ENCODE assay signal across 10 cellular contexts in genomic region chr6:136753624-136754023, GRCh38. TPM values are rescaled to one million over a fixed set of nuclear protein-coding genes. Genes with fewer than 3 reads are reported as not detected.
A peak's percentile ranks its signal among the peaks of the same experiment; 100 is the strongest.
DNase-seq lines count a peak whose midpoint lies in the region; ATAC-seq lines count a peak whose summit lies in the region.
"Had no signal": no experiment of that assay in that cellular context is flagged by ENCODE, and none has a peak within 500 bp of the region (broad histone marks: within the 10 kb centered on the region; RNA-seq: fewer than 3 reads in every experiment).

No MANE protein-coding gene starts in this region.

- peaks cover 19% of the 10 kb centered on the region for H3K36me3 Mint-ChIP-seq in T-helper 1 cell treated with Interleukin-12 subunit alpha and Interleukin-12 subunit beta and Interleukin-4 antibody, amounts not matched to agents 30 μg/mL and 1 μg/mL, for 36 hours (ENCODE audit: low read depth)
- H3K36me3 Mint-ChIP-seq in effector memory CD8-positive, alpha-beta T cell (ENCODE audit: insufficient read depth) = peaks cover 11% of the 10 kb centered on the region

- H3K9me3 Mint-ChIP-seq in T-helper 1 cell treated with Interleukin-12 subunit alpha and Interleukin-12 subunit beta and Interleukin-4 antibody, amounts not matched to agents 30 μg/mL and 1 μg/mL, for 36 hours = no peaks in the 10 kb centered on the region
- no peaks in the 10 kb centered on the region for H3K9me3 Mint-ChIP-seq in effector memory CD8-positive, alpha-beta T cell

- peak overlapping the region; percentile 99 for H3K27ac Mint-ChIP-seq in T-helper 1 cell treated with Interleukin-12 subunit alpha and Interleukin-12 subunit beta and Interleukin-4 antibody, amounts not matched to agents 30 μg/mL and 1 μg/mL, for 36 hours
- peak overlapping the region; percentile 91 for H3K27ac Mint-ChIP-seq in effector memory CD8-positive, alpha-beta T cell

- H3K27me3 Mint-ChIP-seq in T-helper 1 cell treated with Interleukin-12 subunit alpha and Interleukin-12 subunit beta and Interleukin-4 antibody, amounts not matched to agents 30 μg/mL and 1 μg/mL, for 36 hours (ENCODE audit: low read depth) = no peaks in the 10 kb centered on the region
- no peaks in the 10 kb centered on the region for H3K27me3 Mint-ChIP-seq in effector memory CD8-positive, alpha-beta T cell

- H3K4me1 Mint-ChIP-seq in T-helper 1 cell treated with Interleukin-12 subunit alpha and Interleukin-12 subunit beta and Interleukin-4 antibody, amounts not matched to agents 30 μg/mL and 1 μg/mL, for 36 hours (ENCODE audit: low read depth) = peaks cover 77% of the 10 kb centered on the region
- peaks cover 68 to 69% of the 10 kb centered on the region in 2 donors for H3K4me1 Mint-ChIP-seq in effector memory CD8-positive, alpha-beta T cell (ENCODE audit: low read depth in 2 of 2)

- DNase-seq in activated T-cell treated with anti-CD3 and anti-CD28 coated beads for 48 hours (ENCODE audit: low read depth) = peak; percentile 29
- DNase-seq in effector memory CD8-positive, alpha-beta T cell = peak; percentile 54 to 61 (median 57)
- peak; percentile 20 for DNase-seq in stimulated activated CD8-positive, alpha-beta memory T cell treated with anti-CD3 and anti-CD28 coated beads, Interleukin-12 subunit alpha, Interleukin-12 subunit beta, amount 100 ng/mL, for 1 hour (ENCODE audit: low read depth)
- DNase-seq in SW480 (ENCODE audit: low spot score) = no peak
- no peak for DNase-seq in NCI-H524 treated with DMSO at 0.1 percent for 48 hours (lab: John Stamatoyannopoulos, UW)
- DNase-seq: COR-L47, gastrocnemius medialis had no signal

- peak overlapping the region; percentile 74 for H3K4me3 Mint-ChIP-seq in T-helper 1 cell treated with Interleukin-12 subunit alpha and Interleukin-12 subunit beta and Interleukin-4 antibody, amounts not matched to agents 30 μg/mL and 1 μg/mL, for 36 hours
- peak overlapping the region; percentile 58 to 81 for H3K4me3 Mint-ChIP-seq in effector memory CD8-positive, alpha-beta T cell

- ATAC-seq in effector memory CD8-positive, alpha-beta T cell (replicated peaks) = peak; percentile 92
- ATAC-seq in esophagus mucosa = no peak
- no peak for ATAC-seq in HG02623 (IDR thresholded peaks at IDR 0.05; ENCODE audit: unreplicated experiment)
- ATAC-seq: gastrocnemius medialis had no signal

RNA-seq across cellular contexts. Expression of gene MAP3K5, which starts 38.7 kb away (rescaled TPM):
- 14.5 TPM for total RNA-seq in esophagus mucosa

Comparison
In these comparisons a context has a peak if more than half of its experiments do, and no peak if none do; other contexts are left out.
1. DNase-seq: peak in activated T-cell treated with anti-CD3 and anti-CD28 coated beads for 48 hours (single experiment), effector memory CD8-positive, alpha-beta T cell (3 of 3) and stimulated activated CD8-positive, alpha-beta memory T cell treated with anti-CD3 and anti-CD28 coated beads, Interleukin-12 subunit alpha, Interleukin-12 subunit beta, amount 100 ng/mL, for 1 hour (single experiment); none in SW480 (single experiment) and NCI-H524 treated with DMSO at 0.1 percent for 48 hours (single experiment).